Comparison of ENCODE assay signal across 8 cellular contexts in the genomic region with DNA sequence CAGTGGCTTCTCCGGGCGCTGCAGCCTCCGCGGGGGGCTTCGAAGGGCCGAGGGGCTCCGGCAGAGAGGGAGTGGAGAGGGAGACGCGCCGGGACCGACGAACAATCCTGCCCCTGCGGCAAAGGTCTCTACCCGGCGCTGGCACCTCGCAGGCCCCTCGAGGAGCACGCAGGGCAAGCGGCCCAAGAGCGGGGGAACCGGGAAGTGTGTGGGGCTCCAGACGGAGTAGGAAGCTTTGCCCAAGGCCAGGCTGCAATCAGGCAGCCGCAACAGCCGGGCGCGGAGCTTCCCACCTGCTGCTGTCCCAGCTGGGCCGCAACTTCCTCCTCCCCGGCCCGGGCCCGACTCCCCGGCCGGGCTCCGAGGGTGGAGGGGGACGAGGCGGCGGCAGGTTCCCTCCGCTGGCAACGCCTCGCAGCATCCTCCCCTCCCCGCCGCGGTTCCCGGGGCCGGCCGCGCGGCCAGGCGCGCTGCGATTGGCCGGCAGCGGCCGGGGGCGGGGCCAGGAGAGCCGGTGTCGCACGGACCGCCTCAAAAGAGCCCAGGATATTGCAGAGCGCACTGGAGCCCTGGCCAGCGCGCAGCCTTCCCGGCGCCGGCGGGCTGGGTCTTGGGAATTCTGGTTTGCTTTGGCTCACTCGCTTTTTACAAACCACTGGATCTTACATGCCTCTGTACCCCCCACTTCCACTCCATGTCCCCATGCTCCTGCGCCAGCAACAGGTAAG. TPM values are rescaled to one million over a fixed set of nuclear protein-coding genes. Genes with fewer than 3 reads are reported as not detected.
DNase-seq lines count a peak whose midpoint lies in the region; ATAC-seq and TF ChIP-seq lines count a peak whose summit lies in the region.

A gene (plus strand): TSS at position 554 of the 728 bp plus-strand sequence. CDS start 5,508 bp downstream, outside the sequence.

- no peaks in the 10 kb centered on the region for H3K9me3 ChIP-seq in esophagus squamous epithelium

- H3K4me1 Mint-ChIP-seq in activated CD8-positive, alpha-beta memory T cell treated with anti-CD3 and anti-CD28 coated beads, Interleukin-2, amount 10 ng/mL, durations not matched to agents 7 days and 5 days = peaks cover 17% of the 10 kb centered on the region
- H3K4me1 Mint-ChIP-seq in stimulated activated naive CD8-positive, alpha-beta T cell treated with anti-CD3 and anti-CD28 coated beads, Interleukin-15, Interleukin-2, amounts not matched to agents 100 ng/mL and 50 ng/mL, for 24 hours (ENCODE audit: low read depth) = peaks cover 17% of the 10 kb centered on the region

- no peaks in the 10 kb centered on the region for H3K9me3 Mint-ChIP-seq in activated CD8-positive, alpha-beta memory T cell treated with anti-CD3 and anti-CD28 coated beads, Interleukin-2, amount 10 ng/mL, durations not matched to agents 7 days and 5 days (ENCODE audit: low read depth)
- no peaks in the 10 kb centered on the region for H3K9me3 Mint-ChIP-seq in stimulated activated naive CD8-positive, alpha-beta T cell treated with anti-CD3 and anti-CD28 coated beads, Interleukin-15, Interleukin-2, amounts not matched to agents 100 ng/mL and 50 ng/mL, for 24 hours

- peak; percentile 96 for DNase-seq in CD1c-positive myeloid dendritic cell (ENCODE audit: extremely low spot score)
- DNase-seq in NCI-H510A treated with DMSO at 0.1 percent for 48 hours (lab: John Stamatoyannopoulos, UW) = peak; percentile 91
- peak; percentile 67 for DNase-seq in activated CD8-positive, alpha-beta memory T cell treated with anti-CD3 and anti-CD28 coated beads, Interleukin-2, amount 10 ng/mL, durations not matched to agents 7 days and 5 days
- no peak for DNase-seq in esophagus squamous epithelium (lab: John Stamatoyannopoulos, UW)
- DNase-seq in mucosa of gallbladder (ENCODE audit: low spot score) = peak; percentile 89

- CTCF ChIA-PET in activated CD8-positive, alpha-beta memory T cell treated with anti-CD3 and anti-CD28 coated beads, Interleukin-2, amount 10 ng/mL, durations not matched to agents 7 days and 5 days (lab: Charles Lee) = no interaction called here

- H3K4me1 ChIP-seq in esophagus squamous epithelium = peaks cover 0 to 62% (median 3%) of the 10 kb centered on the region in 3 donors

- 0% methylated on average over 2 to 12 of the region's 67 CpGs for WGBS in esophagus squamous epithelium, 2 donors

- no peaks in the 10 kb centered on the region for H3K36me3 ChIP-seq in esophagus squamous epithelium

- H3K4me3 ChIP-seq in esophagus squamous epithelium = peak within 1 kb of the TSS; percentile 71 to 86 (median 73)

- peaks cover 0 to 13% (median 0%) of the 10 kb centered on the region in 4 donors for H3K27me3 ChIP-seq in esophagus squamous epithelium

- ATAC-seq in GM19351 (IDR thresholded peaks at IDR 0.05; ENCODE audit: unreplicated experiment) (peak; percentile 97), HG03432 (IDR thresholded peaks at IDR 0.05; ENCODE audit: unreplicated experiment) (peak; percentile 98)
- peak; percentile 97 for ATAC-seq in activated CD8-positive, alpha-beta memory T cell treated with anti-CD3 and anti-CD28 coated beads, Interleukin-2, amount 10 ng/mL, durations not matched to agents 7 days and 5 days

- H3K27ac Mint-ChIP-seq in activated CD8-positive, alpha-beta memory T cell treated with anti-CD3 and anti-CD28 coated beads, Interleukin-2, amount 10 ng/mL, durations not matched to agents 7 days and 5 days = no peak within 1 kb of the TSS
- no peak within 1 kb of the TSS for H3K27ac Mint-ChIP-seq in stimulated activated naive CD8-positive, alpha-beta T cell treated with anti-CD3 and anti-CD28 coated beads, Interleukin-15, Interleukin-2, amounts not matched to agents 100 ng/mL and 50 ng/mL, for 24 hours

- no peak for TF ChIP-seq CTCF in esophagus squamous epithelium (IDR thresholded peaks at IDR 0.05)

- intact Hi-C loops in esophagus squamous epithelium (cut with DNase I) = no loop called here

- H3K4me3 Mint-ChIP-seq in activated CD8-positive, alpha-beta memory T cell treated with anti-CD3 and anti-CD28 coated beads, Interleukin-2, amount 10 ng/mL, durations not matched to agents 7 days and 5 days = peak within 1 kb of the TSS; percentile 48
- peak within 1 kb of the TSS; percentile 75 for H3K4me3 Mint-ChIP-seq in stimulated activated naive CD8-positive, alpha-beta T cell treated with anti-CD3 and anti-CD28 coated beads, Interleukin-15, Interleukin-2, amounts not matched to agents 100 ng/mL and 50 ng/mL, for 24 hours

- H3K36me3 Mint-ChIP-seq in activated CD8-positive, alpha-beta memory T cell treated with anti-CD3 and anti-CD28 coated beads, Interleukin-2, amount 10 ng/mL, durations not matched to agents 7 days and 5 days = no peaks in the 10 kb centered on the region
- no peaks in the 10 kb centered on the region for H3K36me3 Mint-ChIP-seq in stimulated activated naive CD8-positive, alpha-beta T cell treated with anti-CD3 and anti-CD28 coated beads, Interleukin-15, Interleukin-2, amounts not matched to agents 100 ng/mL and 50 ng/mL, for 24 hours (ENCODE audit: low read depth)

- peak in 3 of 4 donors; percentile 69 to 93 (median 91) for TF ChIP-seq POLR2A in esophagus squamous epithelium (IDR thresholded peaks at IDR 0.05)

- H3K27me3 Mint-ChIP-seq in activated CD8-positive, alpha-beta memory T cell treated with anti-CD3 and anti-CD28 coated beads, Interleukin-2, amount 10 ng/mL, durations not matched to agents 7 days and 5 days = peaks cover 64% of the 10 kb centered on the region
- H3K27me3 Mint-ChIP-seq in stimulated activated naive CD8-positive, alpha-beta T cell treated with anti-CD3 and anti-CD28 coated beads, Interleukin-15, Interleukin-2, amounts not matched to agents 100 ng/mL and 50 ng/mL, for 24 hours = peaks cover 68% of the 10 kb centered on the region

- H3K27ac ChIP-seq in esophagus squamous epithelium = peak within 1 kb of the TSS; percentile 90 to 94 (median 92)

RNA-seq across cellular contexts. Expression of the gene that starts here (rescaled TPM):
- total RNA-seq in activated CD8-positive, alpha-beta memory T cell treated with anti-CD3 and anti-CD28 coated beads, Interleukin-2, amount 10 ng/mL, durations not matched to agents 7 days and 5 days = not detected
- 10 to 100 TPM in 1 of 4 donors, 1 to 10 TPM in 3; 4.8 to 13.5 (median 8.0) TPM for total RNA-seq in esophagus squamous epithelium
- 2.5 TPM for total RNA-seq in mucosa of gallbladder

Comparison
In these comparisons a context has a peak if more than half of its experiments do, and no peak if none do; other contexts are left out.
1. Peak in DNase-seq and ATAC-seq in activated CD8-positive, alpha-beta memory T cell treated with anti-CD3 and anti-CD28 coated beads, Interleukin-2, amount 10 ng/mL, durations not matched to agents 7 days and 5 days; RNA of the gene not detected or under 1 TPM.